Comparison of ENCODE assay signal across 35 cellular contexts in genomic region chr12:12198124-12198523, GRCh38.
DNase-seq lines count a peak whose midpoint lies in the region; ATAC-seq and TF ChIP-seq lines count a peak whose summit lies in the region.
"Had no signal": no experiment of that assay in that cellular context is flagged by ENCODE, and none has a peak within 500 bp of the region (broad histone marks: within the 10 kb centered on the region; RNA-seq: fewer than 3 reads in every experiment).

No MANE protein-coding gene starts in this region.

- H3K9me3 Mint-ChIP-seq in endothelial cell (ENCODE audit: unreplicated experiment): no peaks in the 10 kb centered on the region
- peaks cover 2% of the 10 kb centered on the region for H3K9me3 Mint-ChIP-seq in glutamatergic neuron (ENCODE audit: unreplicated experiment)

- peaks cover 15 to 20% of the 10 kb centered on the region in 2 experiments; a peak in 2 of 3 replicates for H3K36me3 ChIP-seq in HEK293 (ENCODE audit: control insufficient read depth in 2 of 2, insufficient read depth in 1 of 2, low read length in 2 of 2)
- H3K36me3 ChIP-seq in adipocyte (ENCODE audit: control insufficient read depth, insufficient read depth, low read length, severe bottlenecking): peaks cover 10% of the 10 kb centered on the region
- peaks cover 0 to 6% (median 0%) of the 10 kb centered on the region in 4 donors for H3K36me3 ChIP-seq in upper lobe of left lung

- POLR2A ChIA-PET in HEK293 (lab: Yijun Ruan, JAX): no interaction called here

- H3K4me1 Mint-ChIP-seq in endothelial cell (ENCODE audit: unreplicated experiment) (peaks cover 49% of the 10 kb centered on the region), glutamatergic neuron (ENCODE audit: low read depth, unreplicated experiment) (peaks cover 7% of the 10 kb centered on the region)
- H3K4me1 Mint-ChIP-seq: B cell; CD14-positive monocyte; CD4-positive, alpha-beta memory T cell; CD4-positive, CD25-positive, alpha-beta regulatory T cell; CD8-positive, alpha-beta memory T cell had no signal

- DNase-seq in adipocyte (ENCODE audit: low read depth): no peak
- no peak for DNase-seq in endothelial cell (ENCODE audit: low spot score)
- no peak for DNase-seq in glutamatergic neuron
- no peak for DNase-seq in NCI-H2081 (lab: John Stamatoyannopoulos, UW)
- no peak for DNase-seq in amygdala (lab: John Stamatoyannopoulos, UW)
- no peak for DNase-seq in upper lobe of left lung
- DNase-seq in NCI-H1105 treated with DMSO at 0.1 percent for 48 hours (lab: John Stamatoyannopoulos, UW): no peak
- DNase-seq: 8988T; ACHN; AML-193; BE2C; C1 segment of cervical spinal cord; Caco-2; Calu3; CD4-positive, alpha-beta memory T cell; CD4-positive, alpha-beta T cell; CD4-positive, CD25-positive, alpha-beta regulatory T cell; CD8-positive, alpha-beta memory T cell; CD8-positive, alpha-beta T cell; COR-L47; DMS 273 treated with DMSO at 0.1 percent for 48 hours; DMS153; DMS53; DMS79; DMS79 treated with DMSO at 0.1 percent for 48 hours; DND-41; EL had no signal

- no peak for TF ChIP-seq EP300 in upper lobe of left lung (IDR thresholded peaks at IDR 0.05)

- H3K27me3 ChIP-seq in adipocyte (replicated peaks; ENCODE audit: control insufficient read depth, insufficient read depth, low read length) (no peaks in the 10 kb centered on the region), upper lobe of left lung (no peaks in the 10 kb centered on the region)
- H3K27me3 ChIP-seq: BE2C; BLaER1; BLaER1 treated with 17β-estradiol and CSF1 and Interleukin-3, amounts not matched to agents 10 nM and 100 nM had no signal

- WGBS in upper lobe of left lung, 2 donors: 93 to 100% methylated on average over 1 of the region's 1 CpG

- TF ChIP-seq POLR2A in upper lobe of left lung (IDR thresholded peaks at IDR 0.05): no peak

- no peak overlapping the region for H3K9ac ChIP-seq in adipocyte (ENCODE audit: low read length)
- H3K9ac ChIP-seq: BLaER1; BLaER1 treated with 17β-estradiol and CSF1 and Interleukin-3, amounts not matched to agents 10 nM and 100 nM had no signal

- H3K4me3 Mint-ChIP-seq in endothelial cell (ENCODE audit: unreplicated experiment) (peak overlapping the region; percentile 26), glutamatergic neuron (ENCODE audit: unreplicated experiment) (peak overlapping the region; percentile 4)
- H3K4me3 Mint-ChIP-seq: B cell; CD14-positive monocyte; CD4-positive, alpha-beta memory T cell; CD4-positive, alpha-beta T cell; CD4-positive, CD25-positive, alpha-beta regulatory T cell; CD8-positive, alpha-beta memory T cell; CD8-positive, alpha-beta T cell had no signal

- H3K27me3 Mint-ChIP-seq in endothelial cell (ENCODE audit: unreplicated experiment): peaks cover 3% of the 10 kb centered on the region
- no peaks in the 10 kb centered on the region for H3K27me3 Mint-ChIP-seq in glutamatergic neuron (ENCODE audit: unreplicated experiment)
- H3K27me3 Mint-ChIP-seq: CD4-positive, alpha-beta T cell had no signal

- H3K9me3 ChIP-seq in HEK293 (ENCODE audit: control insufficient read depth, insufficient read depth, low read depth, low read length): no peaks in the 10 kb centered on the region
- peaks cover 16% of the 10 kb centered on the region for H3K9me3 ChIP-seq in adipocyte (ENCODE audit: control insufficient read depth, low read length)
- peaks cover 0 to 7% (median 2%) of the 10 kb centered on the region in 4 donors for H3K9me3 ChIP-seq in upper lobe of left lung
- H3K9me3 ChIP-seq: BE2C had no signal

- no peak for TF ChIP-seq CTCF in HEK293 (tag by site-specific recombination; IDR thresholded peaks at IDR 0.05)
- TF ChIP-seq CTCF in endothelial cell (IDR thresholded peaks at IDR 0.05; ENCODE audit: unreplicated experiment): no peak
- no peak for TF ChIP-seq CTCF in glutamatergic neuron (IDR thresholded peaks at IDR 0.05; ENCODE audit: partially characterized antibody, unreplicated experiment)
- TF ChIP-seq CTCF in upper lobe of left lung (IDR thresholded peaks at IDR 0.05): no peak

- H3K36me3 Mint-ChIP-seq in endothelial cell (ENCODE audit: low read depth, unreplicated experiment) (peaks cover 63% of the 10 kb centered on the region), glutamatergic neuron (ENCODE audit: unreplicated experiment) (peaks cover 30% of the 10 kb centered on the region)
- H3K36me3 Mint-ChIP-seq: CD14-positive monocyte had no signal

- peak overlapping the region; percentile 11 for H3K27ac Mint-ChIP-seq in endothelial cell (ENCODE audit: unreplicated experiment)
- H3K27ac Mint-ChIP-seq in glutamatergic neuron (ENCODE audit: unreplicated experiment): no peak overlapping the region
- H3K27ac Mint-ChIP-seq: B cell; CD14-positive monocyte; CD4-positive, alpha-beta memory T cell; CD4-positive, alpha-beta T cell; CD4-positive, CD25-positive, alpha-beta regulatory T cell; CD8-positive, alpha-beta memory T cell; CD8-positive, alpha-beta T cell had no signal

- CTCF ChIA-PET in HEK293 (lab: Yijun Ruan, JAX): no interaction called here

- H3K27ac ChIP-seq in HEK293 (ENCODE audit: extremely low read depth, low read depth, low read length) (no peak overlapping the region), upper lobe of left lung (no peak overlapping the region)
- H3K27ac ChIP-seq: 22Rv1; A549; BLaER1; BLaER1 treated with 17β-estradiol and CSF1 and Interleukin-3, amounts not matched to agents 10 nM and 100 nM; C4-2B had no signal

- H3K4me1 ChIP-seq in HEK293 (ENCODE audit: control insufficient read depth, insufficient read depth, low read length): peaks cover 9% of the 10 kb centered on the region; the same call in 1 of the 2 replicates
- no peaks in the 10 kb centered on the region for H3K4me1 ChIP-seq in adipocyte (ENCODE audit: control insufficient read depth, insufficient read depth, low read length)
- H3K4me1 ChIP-seq in upper lobe of left lung: no peaks in the 10 kb centered on the region
- H3K4me1 ChIP-seq: BLaER1 had no signal

- H3K4me3 ChIP-seq in HEK293 (ENCODE audit: low read depth, low read length) (no peak overlapping the region), adipocyte (ENCODE audit: low read length) (peak overlapping the region; percentile 15), upper lobe of left lung (no peak overlapping the region)
- H3K4me3 ChIP-seq: A549; BLaER1; BLaER1 treated with 17β-estradiol and CSF1 and Interleukin-3, amounts not matched to agents 10 nM and 100 nM had no signal

- ATAC-seq in upper lobe of left lung (ENCODE audit: low FRiP score in 2 of 2): no peak
- ATAC-seq: A549; CD8-positive, alpha-beta T cell had no signal

TF ChIP-seq in HEK293, 187 proteins besides CTCF, POLR2A, EP300 and RAD21:
- no peak for TF ChIP-seq ZNF223 (tag by site-specific recombination; IDR thresholded peaks at IDR 0.05)
- TF ChIP-seq ZNF133 (tag by site-specific recombination; IDR thresholded peaks at IDR 0.05): peak; percentile 99
TF ChIP-seq in HEK293: peak in this region for 1.
